ENCODE assay signal across 24 cellular contexts in genomic region chr5:149400304-149400703, GRCh38. TPM values are rescaled to one million over a fixed set of nuclear protein-coding genes. Genes with fewer than 3 reads are reported as not detected.
DNase-seq lines count a peak whose midpoint lies in the region; ATAC-seq and TF ChIP-seq lines count a peak whose summit lies in the region.
"Had no signal": no experiment of that assay in that cellular context is flagged by ENCODE, and none has a peak within 500 bp of the region (broad histone marks: within the 10 kb centered on the region; RNA-seq: fewer than 3 reads in every experiment).

No MANE protein-coding gene starts in this region.

- H4K20me1 ChIP-seq in neural progenitor cell (ENCODE audit: low read depth) = no peaks in the 10 kb centered on the region

- no peak for ATAC-seq in GM18517 (IDR thresholded peaks at IDR 0.05; ENCODE audit: unreplicated experiment)
- ATAC-seq in GM19324 (IDR thresholded peaks at IDR 0.05; ENCODE audit: low FRiP score, unreplicated experiment) = no peak
- ATAC-seq: activated CD4-positive, alpha-beta T cell treated with anti-CD3 and anti-CD28 coated beads for 36 hours; naive thymus-derived CD4-positive, alpha-beta T cell had no signal

- H3K4me1 Mint-ChIP-seq in brain (peaks cover 15% of the 10 kb centered on the region), neural progenitor cell (peaks cover 35% of the 10 kb centered on the region)
- no peaks in the 10 kb centered on the region for H3K4me1 Mint-ChIP-seq in activated CD4-positive, alpha-beta T cell treated with anti-CD3 and anti-CD28 coated beads, Interleukin-2, amount 10 ng/mL, durations not matched to agents 7 days and 5 days
- H3K4me1 Mint-ChIP-seq: activated CD4-positive, alpha-beta T cell treated with anti-CD3 and anti-CD28 coated beads for 36 hours; activated naive CD4-positive, alpha-beta T cell treated with anti-CD3 and anti-CD28 coated beads, Interleukin-2, amount 10 ng/mL, durations not matched to agents 7 days and 5 days; naive thymus-derived CD4-positive, alpha-beta T cell had no signal

- H3K27me3 Mint-ChIP-seq in brain (peaks cover 7% of the 10 kb centered on the region), neural progenitor cell (ENCODE audit: insufficient read depth, low read depth) (peaks cover 4% of the 10 kb centered on the region)
- peaks cover 2% of the 10 kb centered on the region for H3K27me3 Mint-ChIP-seq in activated CD4-positive, alpha-beta T cell treated with anti-CD3 and anti-CD28 coated beads, Interleukin-2, amount 10 ng/mL, durations not matched to agents 7 days and 5 days

- 52 to 68% methylated on average over 4 to 6 of the region's 6 CpGs for WGBS in transverse colon (ENCODE audit: low coverage in 1 of 2), 2 donors

- H3K36me3 ChIP-seq in left ventricle myocardium inferior (no peaks in the 10 kb centered on the region), neural progenitor cell (no peaks in the 10 kb centered on the region), transverse colon (no peaks in the 10 kb centered on the region)
- H3K36me3 ChIP-seq: BE2C, brain microvascular endothelial cell, thyroid gland had no signal

- no peak overlapping the region for H2AFZ ChIP-seq in neural progenitor cell (replicated peaks)

- peak overlapping the region; percentile 27 for H3K27ac ChIP-seq in left ventricle myocardium inferior (replicated peaks)
- H3K27ac ChIP-seq in neural progenitor cell = no peak overlapping the region
- H3K27ac ChIP-seq in transverse colon = peak overlapping the region; percentile 22 to 65 (median 56)
- H3K27ac ChIP-seq in RWPE1 = no peak overlapping the region
- H3K27ac ChIP-seq: brain microvascular endothelial cell, dorsolateral prefrontal cortex, thyroid gland had no signal

- H3K27ac Mint-ChIP-seq in brain (peak overlapping the region in 3 of 5 experiments; percentile 83 to 91 (median 84)), neural progenitor cell (no peak overlapping the region)
- H3K27ac Mint-ChIP-seq in activated CD4-positive, alpha-beta T cell treated with anti-CD3 and anti-CD28 coated beads, Interleukin-2, amount 10 ng/mL, durations not matched to agents 7 days and 5 days = no peak overlapping the region
- H3K27ac Mint-ChIP-seq: activated CD4-positive, alpha-beta T cell treated with anti-CD3 and anti-CD28 coated beads for 36 hours; activated naive CD4-positive, alpha-beta T cell treated with anti-CD3 and anti-CD28 coated beads, Interleukin-2, amount 10 ng/mL, durations not matched to agents 7 days and 5 days; naive thymus-derived CD4-positive, alpha-beta T cell had no signal

- POLR2A ChIA-PET in activated CD4-positive, alpha-beta T cell treated with anti-CD3 and anti-CD28 coated beads, Interleukin-2, amount 10 ng/mL, durations not matched to agents 7 days and 5 days (lab: Charles Lee) = no interaction called here
- POLR2A ChIA-PET in RWPE1 (lab: Yijun Ruan, JAX; ENCODE audit: low non-redundant PET) = no interaction called here

- CTCF ChIA-PET in activated CD4-positive, alpha-beta T cell treated with anti-CD3 and anti-CD28 coated beads, Interleukin-2, amount 10 ng/mL, durations not matched to agents 7 days and 5 days (lab: Charles Lee) = interaction anchor here (0.7 to 1.5 kb wide), 3 partner anchors 9 to 101 kb away, joined by 3 to 4 read pairs (median 3); no protein-coding TSS in a partner anchor
- CTCF ChIA-PET in RWPE1 (lab: Yijun Ruan, JAX) = interaction anchor here (0.5 to 0.8 kb wide), 2 partner anchors 34 to 126 kb away, joined by 3 read pairs; no protein-coding TSS in a partner anchor

- H3K79me2 ChIP-seq in neural progenitor cell (ENCODE audit: low read depth) = no peaks in the 10 kb centered on the region

- H3K4me3 ChIP-seq in left ventricle myocardium inferior (no peak overlapping the region), neural progenitor cell (no peak overlapping the region), transverse colon (no peak overlapping the region)
- H3K4me3 ChIP-seq: dorsolateral prefrontal cortex, thyroid gland had no signal

- peaks cover 14% of the 10 kb centered on the region for H3K4me1 ChIP-seq in left ventricle myocardium inferior
- H3K4me1 ChIP-seq in neural progenitor cell = peaks cover 8% of the 10 kb centered on the region
- H3K4me1 ChIP-seq in transverse colon = peaks cover 0 to 27% (median 11%) of the 10 kb centered on the region in 4 donors

- in situ Hi-C loops in transverse colon (cut with MboI; ENCODE audit: low pct_ligation_motif_present in 1 of 4, low pct_unique_long_range_greater_than_20kb in 1 of 4, low sequenced_read_pairs in 3 of 4) = no loop called here

- no peak for TF ChIP-seq EP300 in transverse colon (IDR thresholded peaks at IDR 0.05; ENCODE audit: low read depth)

- H3K9me3 ChIP-seq in left ventricle myocardium inferior (replicated peaks) (no peaks in the 10 kb centered on the region), neural progenitor cell (ENCODE audit: low read depth) (no peaks in the 10 kb centered on the region), transverse colon (no peaks in the 10 kb centered on the region)
- H3K9me3 ChIP-seq: BE2C, thyroid gland had no signal

- no peaks in the 10 kb centered on the region for H3F3A ChIP-seq in neural progenitor cell (ENCODE audit: low read depth)

- DNase-seq in left ventricle myocardium inferior = no peak
- DNase-seq in neural progenitor cell (ENCODE audit: low spot score) = peak; percentile 57
- no peak for DNase-seq in transverse colon
- DNase-seq in activated CD4-positive, alpha-beta T cell treated with anti-CD3 and anti-CD28 coated beads, Interleukin-2, amount 10 ng/mL, durations not matched to agents 7 days and 5 days = no peak
- DNase-seq in RWPE1 (ENCODE audit: low spot score) = no peak
- DNase-seq: activated CD4-positive, alpha-beta T cell treated with anti-CD3 and anti-CD28 coated beads for 36 hours; activated CD8-positive, alpha-beta memory T cell treated with anti-CD3 and anti-CD28 coated beads, Interleukin-2, amount 50 U/mL, for 48 hours; activated naive CD4-positive, alpha-beta T cell treated with anti-CD3 and anti-CD28 coated beads, Interleukin-2, amount 10 ng/mL, durations not matched to agents 7 days and 5 days; BE2C; brain microvascular endothelial cell; GF-D8; kidney glomerular epithelial cell; naive thymus-derived CD4-positive, alpha-beta T cell; NCI-H1417; stimulated activated CD4-positive, alpha-beta T cell treated with anti-CD3 and anti-CD28 coated beads, Interleukin-4, amount 100 ng/mL, for 24 hours; T1000; thyroid gland had no signal

- TF ChIP-seq POLR2A in transverse colon (IDR thresholded peaks at IDR 0.05) = no peak

- no peaks in the 10 kb centered on the region for H3K27me3 ChIP-seq in left ventricle myocardium inferior (ENCODE audit: low read depth)
- H3K27me3 ChIP-seq in neural progenitor cell = no peaks in the 10 kb centered on the region
- H3K27me3 ChIP-seq in transverse colon = no peaks in the 10 kb centered on the region
- H3K27me3 ChIP-seq: BE2C, brain microvascular endothelial cell, thyroid gland had no signal

- H3K36me3 Mint-ChIP-seq in brain = no peaks in the 10 kb centered on the region
- H3K36me3 Mint-ChIP-seq in neural progenitor cell = no peaks in the 10 kb centered on the region
- no peaks in the 10 kb centered on the region for H3K36me3 Mint-ChIP-seq in activated CD4-positive, alpha-beta T cell treated with anti-CD3 and anti-CD28 coated beads, Interleukin-2, amount 10 ng/mL, durations not matched to agents 7 days and 5 days (ENCODE audit: low read depth)
- H3K36me3 Mint-ChIP-seq: activated naive CD4-positive, alpha-beta T cell treated with anti-CD3 and anti-CD28 coated beads, Interleukin-2, amount 10 ng/mL, durations not matched to agents 7 days and 5 days; naive thymus-derived CD4-positive, alpha-beta T cell had no signal

- intact Hi-C loops in left ventricle myocardium inferior (cut with micrococcal nuclease) (no loop called here), transverse colon (cut with DNase I; ENCODE audit: low total_unique reads) (no loop called here)

- peak overlapping the region in 1 of 5 experiments; percentile 30 for H3K4me3 Mint-ChIP-seq in brain
- H3K4me3 Mint-ChIP-seq in neural progenitor cell = no peak overlapping the region
- no peak overlapping the region for H3K4me3 Mint-ChIP-seq in activated CD4-positive, alpha-beta T cell treated with anti-CD3 and anti-CD28 coated beads, Interleukin-2, amount 10 ng/mL, durations not matched to agents 7 days and 5 days
- H3K4me3 Mint-ChIP-seq: activated CD4-positive, alpha-beta T cell treated with anti-CD3 and anti-CD28 coated beads for 36 hours; activated naive CD4-positive, alpha-beta T cell treated with anti-CD3 and anti-CD28 coated beads, Interleukin-2, amount 10 ng/mL, durations not matched to agents 7 days and 5 days; naive thymus-derived CD4-positive, alpha-beta T cell had no signal

- H3K4me2 ChIP-seq in neural progenitor cell = peak overlapping the region; percentile 11

- peaks cover 0 to 2% (median 0%) of the 10 kb centered on the region in 5 experiments for H3K9me3 Mint-ChIP-seq in brain
- no peaks in the 10 kb centered on the region for H3K9me3 Mint-ChIP-seq in neural progenitor cell
- H3K9me3 Mint-ChIP-seq in activated CD4-positive, alpha-beta T cell treated with anti-CD3 and anti-CD28 coated beads, Interleukin-2, amount 10 ng/mL, durations not matched to agents 7 days and 5 days = no peaks in the 10 kb centered on the region
- H3K9me3 Mint-ChIP-seq: activated naive CD4-positive, alpha-beta T cell treated with anti-CD3 and anti-CD28 coated beads, Interleukin-2, amount 10 ng/mL, durations not matched to agents 7 days and 5 days had no signal

- no peak overlapping the region for H3K9ac ChIP-seq in neural progenitor cell

- no peak for TF ChIP-seq CTCF in brain (conservative IDR thresholded peaks at IDR 0.05)
- no peak for TF ChIP-seq CTCF in left ventricle myocardium inferior (IDR thresholded peaks at IDR 0.05; ENCODE audit: borderline replicate concordance)
- TF ChIP-seq CTCF in neural progenitor cell (IDR thresholded peaks at IDR 0.05) = no peak
- no peak for TF ChIP-seq CTCF in transverse colon (IDR thresholded peaks at IDR 0.05)
- no peak for TF ChIP-seq CTCF in RWPE1 (conservative IDR thresholded peaks at IDR 0.05; ENCODE audit: low read depth)

RNA-seq across cellular contexts. Expression of gene IL17B, which starts 21.2 kb away (rescaled TPM):
- not detected for polyA plus RNA-seq in brain (ENCODE audit: insufficient read depth, low read depth, low replicate concordance)
- total RNA-seq in left ventricle myocardium inferior (not detected), neural progenitor cell (ENCODE audit: low replicate concordance) (not detected in 2 replicates), transverse colon (not detected)
- total RNA-seq in activated CD4-positive, alpha-beta T cell treated with anti-CD3 and anti-CD28 coated beads, Interleukin-2, amount 10 ng/mL, durations not matched to agents 7 days and 5 days = not detected
- total RNA-seq: activated CD4-positive, alpha-beta T cell treated with anti-CD3 and anti-CD28 coated beads for 36 hours; H1; naive thymus-derived CD4-positive, alpha-beta T cell; OCI-LY7; SK-MEL-5 had no signal
- polyA plus RNA-seq: naive thymus-derived CD4-positive, alpha-beta T cell had no signal

RNA-seq across cellular contexts. Expression of gene PCYOX1L, which starts 42.5 kb away (rescaled TPM):
- polyA plus RNA-seq in brain (ENCODE audit: insufficient read depth, low read depth, low replicate concordance) = 11.6 TPM
- total RNA-seq in left ventricle myocardium inferior (3.2 TPM), neural progenitor cell (ENCODE audit: low replicate concordance) (16.4 and 28.3 TPM in 2 replicates), transverse colon (1 to 10 TPM in 3 of 4 donors, under 1 TPM in 1; 0.75 to 5.4 (median 2.8) TPM)
- 10 to 100 TPM; 34.5 to 34.6 TPM for total RNA-seq in activated CD4-positive, alpha-beta T cell treated with anti-CD3 and anti-CD28 coated beads, Interleukin-2, amount 10 ng/mL, durations not matched to agents 7 days and 5 days

RNA-seq across cellular contexts. Expression of gene GRPEL2, which starts 55.0 kb away (rescaled TPM):
- polyA plus RNA-seq in brain (ENCODE audit: insufficient read depth, low read depth, low replicate concordance) = 4.3 TPM
- total RNA-seq in left ventricle myocardium inferior = 7.6 TPM
- total RNA-seq in neural progenitor cell (ENCODE audit: low replicate concordance) = 27.0 and 42.5 TPM in 2 replicates
- 10 to 100 TPM in 1 of 4 donors, 1 to 10 TPM in 3; 2.2 to 10.6 (median 6.4) TPM for total RNA-seq in transverse colon
- total RNA-seq in activated CD4-positive, alpha-beta T cell treated with anti-CD3 and anti-CD28 coated beads, Interleukin-2, amount 10 ng/mL, durations not matched to agents 7 days and 5 days = 10 to 100 TPM; 36.1 to 36.6 TPM

Comparison
In these comparisons a context has a peak if more than half of its experiments do, and no peak if none do; other contexts are left out.
1. H3K27ac Mint-ChIP-seq: peak in brain (3 of 5); none in neural progenitor cell (single experiment) and activated CD4-positive, alpha-beta T cell treated with anti-CD3 and anti-CD28 coated beads, Interleukin-2, amount 10 ng/mL, durations not matched to agents 7 days and 5 days (single experiment).
2. H3K27ac ChIP-seq: peak in left ventricle myocardium inferior (single experiment) and transverse colon (4 of 4); none in neural progenitor cell (single experiment) and RWPE1 (single experiment).